Comparison of ENCODE assay signal across 1 cellular context in the genomic region with DNA sequence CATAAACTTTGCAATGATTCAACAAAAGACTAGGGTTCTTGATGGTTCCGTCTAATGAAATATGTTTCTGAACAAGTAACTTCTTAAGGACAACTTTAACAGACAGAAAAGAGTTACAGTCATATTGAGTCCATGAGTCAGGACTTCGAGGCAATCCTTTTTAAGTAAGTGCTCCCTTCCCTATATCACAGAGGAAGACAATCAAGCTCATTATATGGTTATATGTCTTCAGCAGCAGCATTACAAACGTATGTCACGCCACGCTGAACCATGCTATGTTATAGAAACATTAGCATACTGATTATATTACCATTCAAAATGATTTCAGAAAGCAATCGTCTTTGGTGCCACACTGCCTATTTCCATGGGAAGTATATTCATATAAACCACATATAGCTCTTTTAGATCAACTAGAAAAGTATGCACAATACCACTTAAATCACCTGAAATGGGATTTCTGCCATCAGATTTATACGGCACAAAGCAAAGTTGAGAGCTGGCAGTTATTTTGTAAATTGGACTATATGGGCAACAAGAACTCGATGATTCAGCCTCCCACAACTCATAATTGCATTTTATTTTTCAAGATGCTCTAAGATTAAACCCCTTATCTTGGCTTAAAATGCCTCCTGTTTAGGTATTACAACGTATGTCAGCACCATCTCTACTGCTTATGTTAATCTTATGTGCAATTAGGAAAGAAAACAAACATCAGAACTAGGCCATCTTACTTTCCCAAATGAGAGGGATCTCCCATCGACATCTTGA.
TF ChIP-seq lines count a peak whose summit lies in the region.

No MANE protein-coding gene starts in this region.

TF ChIP-seq in K562, 482 proteins besides CTCF, POLR2A, EP300 and RAD21 (continued from another document and continues in another):
- no peak for TF ChIP-seq HMGN3 (IDR thresholded peaks at IDR 0.05; ENCODE audit: borderline replicate concordance, extremely low read depth, insufficient read length, low read depth, low read length)
- no peak for TF ChIP-seq ELF4 (CRISPR knock-in tag; IDR thresholded peaks at IDR 0.05)
- no peak for TF ChIP-seq CAMTA2 (CRISPR knock-in tag; conservative IDR thresholded peaks at IDR 0.05)
- TF ChIP-seq BRF2 (IDR thresholded peaks at IDR 0.05; ENCODE audit: borderline replicate concordance, insufficient read depth, insufficient read length), result no peak
- peak; percentile 72; the same call in 1 of the 2 replicates for TF ChIP-seq ZNF263 (CRISPR knock-in tag; IDR thresholded peaks at IDR 0.05; ENCODE audit: borderline replicate concordance)
- TF ChIP-seq PTTG1 (tag; IDR thresholded peaks at IDR 0.05; ENCODE audit: low read depth), result no peak
- no peak for TF ChIP-seq DIDO1 (tag; IDR thresholded peaks at IDR 0.05; ENCODE audit: low read depth)
- TF ChIP-seq, protein P1, sequence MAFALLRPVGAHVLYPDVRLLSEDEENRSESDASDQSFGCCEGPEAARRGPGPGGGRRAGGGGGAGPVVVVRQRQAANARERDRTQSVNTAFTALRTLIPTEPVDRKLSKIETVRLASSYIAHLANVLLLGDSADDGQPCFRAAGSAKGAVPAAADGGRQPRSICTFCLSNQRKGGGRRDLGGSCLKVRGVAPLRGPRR (CRISPR knock-in tag; IDR thresholded peaks at IDR 0.05), result no peak
- TF ChIP-seq ZNF518B (CRISPR knock-in tag; IDR thresholded peaks at IDR 0.05), result no peak
- TF ChIP-seq HINFP (tag; conservative IDR thresholded peaks at IDR 0.05; ENCODE audit: low read depth), result no peak
- TF ChIP-seq YBX1 (IDR thresholded peaks at IDR 0.05), result no peak
- TF ChIP-seq, protein P2, sequence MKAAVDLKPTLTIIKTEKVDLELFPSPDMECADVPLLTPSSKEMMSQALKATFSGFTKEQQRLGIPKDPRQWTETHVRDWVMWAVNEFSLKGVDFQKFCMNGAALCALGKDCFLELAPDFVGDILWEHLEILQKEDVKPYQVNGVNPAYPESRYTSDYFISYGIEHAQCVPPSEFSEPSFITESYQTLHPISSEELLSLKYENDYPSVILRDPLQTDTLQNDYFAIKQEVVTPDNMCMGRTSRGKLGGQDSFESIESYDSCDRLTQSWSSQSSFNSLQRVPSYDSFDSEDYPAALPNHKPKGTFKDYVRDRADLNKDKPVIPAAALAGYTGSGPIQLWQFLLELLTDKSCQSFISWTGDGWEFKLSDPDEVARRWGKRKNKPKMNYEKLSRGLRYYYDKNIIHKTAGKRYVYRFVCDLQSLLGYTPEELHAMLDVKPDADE (conservative IDR thresholded peaks at IDR 0.05; ENCODE audit: control insufficient read depth, low read depth, low read length), result no peak
- no peak for TF ChIP-seq RBM22 (IDR thresholded peaks at IDR 0.05; ENCODE audit: low read depth, low read length, poor library complexity, severe bottlenecking)
- peak; percentile 38 for TF ChIP-seq NCOR1 (IDR thresholded peaks at IDR 0.05)
- no peak for TF ChIP-seq ZNF655 (CRISPR knock-in tag; IDR thresholded peaks at IDR 0.05)
- TF ChIP-seq E2F6 (IDR thresholded peaks at IDR 0.05; ENCODE audit: borderline replicate concordance in 1 of 2, extremely low read depth in 1 of 2, insufficient read depth in 1 of 2, insufficient read length in 1 of 2, low read depth in 1 of 2, low read length in 1 of 2, poor library complexity in 1 of 2, severe bottlenecking in 1 of 2), result no peak
- TF ChIP-seq, protein P3, sequence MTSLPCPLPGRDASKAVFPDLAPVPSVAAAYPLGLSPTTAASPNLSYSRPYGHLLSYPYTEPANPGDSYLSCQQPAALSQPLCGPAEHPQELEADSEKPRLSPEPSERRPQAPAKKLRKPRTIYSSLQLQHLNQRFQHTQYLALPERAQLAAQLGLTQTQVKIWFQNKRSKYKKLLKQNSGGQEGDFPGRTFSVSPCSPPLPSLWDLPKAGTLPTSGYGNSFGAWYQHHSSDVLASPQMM (CRISPR knock-in tag; IDR thresholded peaks at IDR 0.05), result no peak
- TF ChIP-seq, protein P4, sequence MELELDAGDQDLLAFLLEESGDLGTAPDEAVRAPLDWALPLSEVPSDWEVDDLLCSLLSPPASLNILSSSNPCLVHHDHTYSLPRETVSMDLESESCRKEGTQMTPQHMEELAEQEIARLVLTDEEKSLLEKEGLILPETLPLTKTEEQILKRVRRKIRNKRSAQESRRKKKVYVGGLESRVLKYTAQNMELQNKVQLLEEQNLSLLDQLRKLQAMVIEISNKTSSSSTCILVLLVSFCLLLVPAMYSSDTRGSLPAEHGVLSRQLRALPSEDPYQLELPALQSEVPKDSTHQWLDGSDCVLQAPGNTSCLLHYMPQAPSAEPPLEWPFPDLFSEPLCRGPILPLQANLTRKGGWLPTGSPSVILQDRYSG (tag; conservative IDR thresholded peaks at IDR 0.05; ENCODE audit: low read depth), result no peak
- TF ChIP-seq ZNF217 (CRISPR knock-in tag; IDR thresholded peaks at IDR 0.05), result no peak
- peak; percentile 69 for TF ChIP-seq FOSL1 (tag; conservative IDR thresholded peaks at IDR 0.05)
- TF ChIP-seq CCAR2 (IDR thresholded peaks at IDR 0.05; ENCODE audit: low read depth, low read length), result no peak
- TF ChIP-seq CSDE1 (IDR thresholded peaks at IDR 0.05), result no peak
- no peak for TF ChIP-seq ZMIZ1 (IDR thresholded peaks at IDR 0.05; ENCODE audit: low read depth in 2 of 2, low read length in 2 of 2)
- TF ChIP-seq HDAC2 (IDR thresholded peaks at IDR 0.05), result no peak
- no peak for TF ChIP-seq ELF1 (tag; IDR thresholded peaks at IDR 0.05)
- TF ChIP-seq LEF1 (IDR thresholded peaks at IDR 0.05), result peak; percentile 21; the same call in 1 of the 2 replicates
- no peak for TF ChIP-seq IFI16 (CRISPR knock-in tag; IDR thresholded peaks at IDR 0.05)
- TF ChIP-seq KDM4B (IDR thresholded peaks at IDR 0.05; ENCODE audit: borderline replicate concordance in 2 of 2, low read depth in 1 of 2), result no peak
- no peak for TF ChIP-seq SMARCC2 (IDR thresholded peaks at IDR 0.05; ENCODE audit: low read depth)
- no peak for TF ChIP-seq ZZZ3 (IDR thresholded peaks at IDR 0.05)
- no peak for TF ChIP-seq KLF10 (CRISPR knock-in tag; IDR thresholded peaks at IDR 0.05)
- no peak for TF ChIP-seq KHSRP (IDR thresholded peaks at IDR 0.05)
- TF ChIP-seq SREBF2 (CRISPR knock-in tag; IDR thresholded peaks at IDR 0.05), result no peak
- no peak for TF ChIP-seq ZNF165 (CRISPR knock-in tag; IDR thresholded peaks at IDR 0.05; ENCODE audit: borderline replicate concordance)
- TF ChIP-seq CEBPZ (IDR thresholded peaks at IDR 0.05; ENCODE audit: borderline replicate concordance, low read depth, low read length), result no peak
- 0 out of 2 replicates have a peak, but pooled peaks have one; percentile 7 for TF ChIP-seq JUND (IDR thresholded peaks at IDR 0.05; ENCODE audit: borderline replicate concordance, low read depth, low read length)
- no peak for TF ChIP-seq JUND (tag; IDR thresholded peaks at IDR 0.05; ENCODE audit: borderline replicate concordance, low read depth, low read length)
- TF ChIP-seq TCF7 (IDR thresholded peaks at IDR 0.05; ENCODE audit: borderline replicate concordance), result no peak
- TF ChIP-seq TAF9B (IDR thresholded peaks at IDR 0.05; ENCODE audit: partially characterized antibody), result no peak
- TF ChIP-seq NFYB (IDR thresholded peaks at IDR 0.05; ENCODE audit: extremely low read depth, insufficient read length), result no peak
